19 cellular contexts compared by ENCODE assay signal in genomic region chr15:85676332-85676731, GRCh38.
DNase-seq lines count a peak whose midpoint lies in the region; TF ChIP-seq lines count a peak whose summit lies in the region.
"Had no signal": no experiment of that assay in that cellular context is flagged by ENCODE, and none has a peak within 500 bp of the region (broad histone marks: within the 10 kb centered on the region; RNA-seq: fewer than 3 reads in every experiment).

No MANE protein-coding gene starts in this region.

- peaks cover 43% of the 10 kb centered on the region for H3K36me3 Mint-ChIP-seq in activated CD4-positive, alpha-beta T cell treated with anti-CD3 and anti-CD28 coated beads, Interleukin-2, amount 10 ng/mL, durations not matched to agents 24 days and 14 days (ENCODE audit: low read depth)

- H2BK12ac ChIP-seq in trophoblast cell (ENCODE audit: low read length): no peak overlapping the region

- H3K79me2 ChIP-seq in mammary epithelial cell (ENCODE audit: insufficient read depth, low read length): no peaks in the 10 kb centered on the region
- H3K79me2 ChIP-seq in trophoblast cell (ENCODE audit: control insufficient read depth, insufficient read depth, low read length, poor library complexity): no peaks in the 10 kb centered on the region

- no peaks in the 10 kb centered on the region for H3K79me1 ChIP-seq in trophoblast cell (ENCODE audit: low read length)

- dilution Hi-C loops in mammary epithelial cell (cut with HindIII; ENCODE audit: low sequenced_read_pairs): no loop called here

- in situ Hi-C loops in mammary epithelial cell (cut with MboI; ENCODE audit: low sequenced_read_pairs in 2 of 2): no loop called here

- no peak overlapping the region for H3K27ac Mint-ChIP-seq in activated CD4-positive, alpha-beta T cell treated with anti-CD3 and anti-CD28 coated beads, Interleukin-2, amount 10 ng/mL, durations not matched to agents 24 days and 14 days
- H3K27ac Mint-ChIP-seq: B cell, H9 had no signal

- H3K4me2 ChIP-seq in mammary epithelial cell (ENCODE audit: insufficient read depth, low read depth, low read length): no peak overlapping the region
- no peak overlapping the region for H3K4me2 ChIP-seq in trophoblast cell (ENCODE audit: low read length)
- H3K4me2 ChIP-seq: smooth muscle cell had no signal

- no peak for TF ChIP-seq CTCF in HEK293 (tag by site-specific recombination; IDR thresholded peaks at IDR 0.05)
- TF ChIP-seq CTCF in mammary epithelial cell (conservative IDR thresholded peaks at IDR 0.05 in 1 of 2, IDR thresholded peaks at IDR 0.05 in 1 of 2; ENCODE audit: extremely low read depth in 1 of 2, insufficient read depth in 1 of 2, low read depth in 1 of 2, low read length in 2 of 2): no peak
- no peak for TF ChIP-seq CTCF in colonic mucosa (IDR thresholded peaks at IDR 0.05)

- H2BK120ac ChIP-seq in trophoblast cell (ENCODE audit: insufficient read depth, low read length, poor library complexity): no peak overlapping the region

- no peak overlapping the region for H2AFZ ChIP-seq in mammary epithelial cell (ENCODE audit: low read depth, low read length)
- H2AFZ ChIP-seq in trophoblast cell (ENCODE audit: insufficient read depth, low read length, poor library complexity): no peak overlapping the region

- H3K23ac ChIP-seq in trophoblast cell (ENCODE audit: low read length): no peak overlapping the region

- H3K9ac ChIP-seq in mammary epithelial cell (ENCODE audit: insufficient read depth, low read length) (no peak overlapping the region), trophoblast cell (ENCODE audit: low read length) (no peak overlapping the region), colonic mucosa (ENCODE audit: low read depth in 2 of 2, low read length in 2 of 2) (no peak overlapping the region)

- no peak overlapping the region for H2AK5ac ChIP-seq in trophoblast cell (ENCODE audit: low read length)

- H3K4me1 ChIP-seq in HEK293 (ENCODE audit: control insufficient read depth, insufficient read depth, low read length): no peaks in the 10 kb centered on the region
- H3K4me1 ChIP-seq in mammary epithelial cell (ENCODE audit: insufficient read depth, low read length): peaks cover 4% of the 10 kb centered on the region
- H3K4me1 ChIP-seq in trophoblast cell (ENCODE audit: control insufficient read depth in 1 of 2, insufficient read depth in 2 of 2, low read length in 2 of 2): peaks cover 0 to 2% of the 10 kb centered on the region in 2 experiments
- no peaks in the 10 kb centered on the region for H3K4me1 ChIP-seq in colonic mucosa

- intact Hi-C loops in activated CD4-positive, alpha-beta T cell treated with anti-CD3 and anti-CD28 coated beads, Interleukin-2, amount 10 ng/mL, durations not matched to agents 24 days and 14 days (cut with micrococcal nuclease): no loop called here
- intact Hi-C loops in mammary epithelial cell (cut with micrococcal nuclease): no loop called here
- intact Hi-C loops in colonic mucosa (cut with DNase I): no loop called here

- H3K27me3 ChIP-seq in mammary epithelial cell (ENCODE audit: insufficient read depth, low read length): no peaks in the 10 kb centered on the region
- H3K27me3 ChIP-seq in trophoblast cell (ENCODE audit: insufficient read depth, low read length): no peaks in the 10 kb centered on the region
- no peaks in the 10 kb centered on the region for H3K27me3 ChIP-seq in colonic mucosa
- H3K27me3 ChIP-seq: heart right ventricle, upper lobe of left lung had no signal

- H4K12ac ChIP-seq in trophoblast cell (ENCODE audit: low read depth, low read length): no peak overlapping the region

- DNase-seq in activated CD4-positive, alpha-beta T cell treated with anti-CD3 and anti-CD28 coated beads, Interleukin-2, amount 10 ng/mL, durations not matched to agents 24 days and 14 days: peak; percentile 49
- DNase-seq in activated CD4-positive, alpha-beta T cell treated with anti-CD3 and anti-CD28 coated beads for 4 hours: no peak
- DNase-seq in mammary epithelial cell (peak; percentile 61), trophoblast cell (peak; percentile 77 to 94), colonic mucosa (no peak), NCI-H1092 (lab: John Stamatoyannopoulos, UW) (no peak), T-helper 9 cell (no peak)
- DNase-seq: activated CD8-positive, alpha-beta memory T cell treated with anti-CD3 and anti-CD28 coated beads, Interleukin-2, amount 50 U/mL, for 48 hours; COR-L47; H9; heart right ventricle; left ventricle myocardium superior; NCI-H1105 treated with DMSO at 0.1 percent for 48 hours; NCI-H524; stimulated activated CD4-positive, alpha-beta T cell treated with anti-CD3 and anti-CD28 coated beads, Interleukin-2, amount 100 ng/mL, for 48 hours; upper lobe of left lung had no signal

- no peak overlapping the region for H3K18ac ChIP-seq in trophoblast cell (ENCODE audit: low read length)

- no peak overlapping the region for H3K14ac ChIP-seq in trophoblast cell (ENCODE audit: low read length)

- H3K4me3 Mint-ChIP-seq in activated CD4-positive, alpha-beta T cell treated with anti-CD3 and anti-CD28 coated beads, Interleukin-2, amount 10 ng/mL, durations not matched to agents 24 days and 14 days: no peak overlapping the region
- H3K4me3 Mint-ChIP-seq: B cell, H9 had no signal

- H3K9me3 Mint-ChIP-seq in activated CD4-positive, alpha-beta T cell treated with anti-CD3 and anti-CD28 coated beads, Interleukin-2, amount 10 ng/mL, durations not matched to agents 24 days and 14 days: no peaks in the 10 kb centered on the region
- H3K9me3 Mint-ChIP-seq: H9 had no signal

- POLR2A ChIA-PET in HEK293 (lab: Yijun Ruan, JAX): no interaction called here

- H4K20me1 ChIP-seq in mammary epithelial cell (ENCODE audit: insufficient read depth, low read length): no peaks in the 10 kb centered on the region

- no peak overlapping the region for H4K8ac ChIP-seq in trophoblast cell (ENCODE audit: low read depth, low read length)

- H3K4me3 ChIP-seq in HEK293 (ENCODE audit: low read depth, low read length): no peak overlapping the region
- H3K4me3 ChIP-seq in mammary epithelial cell (replicated peaks in 1 of 3; ENCODE audit: insufficient read depth in 1 of 3, low read depth in 2 of 3, low read length in 3 of 3): no peak overlapping the region
- H3K4me3 ChIP-seq in trophoblast cell (ENCODE audit: low read depth, low read length): no peak overlapping the region
- no peak overlapping the region for H3K4me3 ChIP-seq in colonic mucosa
- H3K4me3 ChIP-seq: heart right ventricle, smooth muscle cell, upper lobe of left lung had no signal

- WGBS in mammary epithelial cell (ENCODE audit: low coverage, missing lambda C conversion rate): 13% methylated on average over 2 of the region's 2 CpGs
- 100% methylated on average over 1 of the region's 2 CpGs for WGBS in trophoblast cell (ENCODE audit: extremely low coverage, insufficient coverage, insufficient read length)

- peaks cover 20% of the 10 kb centered on the region for H3K4me1 Mint-ChIP-seq in activated CD4-positive, alpha-beta T cell treated with anti-CD3 and anti-CD28 coated beads, Interleukin-2, amount 10 ng/mL, durations not matched to agents 24 days and 14 days
- H3K4me1 Mint-ChIP-seq: B cell, H9 had no signal

- H3K9me3 ChIP-seq in HEK293 (ENCODE audit: control insufficient read depth, insufficient read depth, low read depth, low read length): no peaks in the 10 kb centered on the region
- no peaks in the 10 kb centered on the region for H3K9me3 ChIP-seq in mammary epithelial cell (replicated peaks; ENCODE audit: insufficient read depth, low read length)
- H3K9me3 ChIP-seq in trophoblast cell (ENCODE audit: insufficient read depth, low read depth, low read length): no peaks in the 10 kb centered on the region
- no peaks in the 10 kb centered on the region for H3K9me3 ChIP-seq in colonic mucosa
- H3K9me3 ChIP-seq: heart right ventricle, upper lobe of left lung had no signal

- H3K27ac ChIP-seq in HEK293 (ENCODE audit: extremely low read depth, low read depth, low read length) (no peak overlapping the region), mammary epithelial cell (ENCODE audit: insufficient read depth, low read depth, low read length) (no peak overlapping the region), trophoblast cell (ENCODE audit: low read depth, low read length) (no peak overlapping the region), colonic mucosa (no peak overlapping the region)
- H3K27ac ChIP-seq: upper lobe of left lung had no signal

- BruUV-seq in mammary epithelial cell (replicated peaks; lab: Mats Ljungman, UMichigan): no TSS peak

- H3K27me3 Mint-ChIP-seq in activated CD4-positive, alpha-beta T cell treated with anti-CD3 and anti-CD28 coated beads, Interleukin-2, amount 10 ng/mL, durations not matched to agents 24 days and 14 days: no peaks in the 10 kb centered on the region
- H3K27me3 Mint-ChIP-seq: B cell had no signal

- H4K91ac ChIP-seq in trophoblast cell (ENCODE audit: low read depth, low read length): no peak overlapping the region

- H3K36me3 ChIP-seq in HEK293 (ENCODE audit: control insufficient read depth in 2 of 2, insufficient read depth in 1 of 2, low read length in 2 of 2): peaks cover 0 to 19% of the 10 kb centered on the region in 2 experiments; a peak in 2 of 3 replicates
- peaks cover 9% of the 10 kb centered on the region for H3K36me3 ChIP-seq in mammary epithelial cell (ENCODE audit: insufficient read depth, low read length)
- peaks cover 0 to 4% of the 10 kb centered on the region in 2 experiments for H3K36me3 ChIP-seq in trophoblast cell (ENCODE audit: control insufficient read depth in 1 of 2, insufficient read depth in 2 of 2, low read length in 2 of 2)
- no peaks in the 10 kb centered on the region for H3K36me3 ChIP-seq in colonic mucosa

- no peak overlapping the region for H3K4ac ChIP-seq in trophoblast cell (ENCODE audit: low read depth, low read length)

- H2BK5ac ChIP-seq in trophoblast cell (ENCODE audit: low read depth, low read length, poor library complexity): no peak overlapping the region

- CTCF ChIA-PET in HEK293 (lab: Yijun Ruan, JAX) (interaction anchor here (1.0 kb wide), 1 partner anchor 12 kb away, joined by 3 read pairs; no protein-coding TSS in a partner anchor), mammary epithelial cell (lab: Charles Lee; ENCODE audit: low non-redundant PET) (no interaction called here)

TF ChIP-seq in HEK293, 187 proteins besides CTCF, POLR2A, EP300 and RAD21:
- TF ChIP-seq ZBTB17 (tag by site-specific recombination; IDR thresholded peaks at IDR 0.05) (peak; percentile 18; the same call in 1 of the 2 replicates), SCRT2 (tag by site-specific recombination; IDR thresholded peaks at IDR 0.05) (no peak)

Comparison
In these comparisons a context has a peak if more than half of its experiments do, and no peak if none do; other contexts are left out.
1. DNase-seq: peak in activated CD4-positive, alpha-beta T cell treated with anti-CD3 and anti-CD28 coated beads, Interleukin-2, amount 10 ng/mL, durations not matched to agents 24 days and 14 days (single experiment), mammary epithelial cell (single experiment) and trophoblast cell (2 of 2); none in activated CD4-positive, alpha-beta T cell treated with anti-CD3 and anti-CD28 coated beads for 4 hours (0 of 2), colonic mucosa (single experiment), NCI-H1092 (single experiment) and T-helper 9 cell (single experiment).